1 cellular context compared by ENCODE assay signal in the genomic region with DNA sequence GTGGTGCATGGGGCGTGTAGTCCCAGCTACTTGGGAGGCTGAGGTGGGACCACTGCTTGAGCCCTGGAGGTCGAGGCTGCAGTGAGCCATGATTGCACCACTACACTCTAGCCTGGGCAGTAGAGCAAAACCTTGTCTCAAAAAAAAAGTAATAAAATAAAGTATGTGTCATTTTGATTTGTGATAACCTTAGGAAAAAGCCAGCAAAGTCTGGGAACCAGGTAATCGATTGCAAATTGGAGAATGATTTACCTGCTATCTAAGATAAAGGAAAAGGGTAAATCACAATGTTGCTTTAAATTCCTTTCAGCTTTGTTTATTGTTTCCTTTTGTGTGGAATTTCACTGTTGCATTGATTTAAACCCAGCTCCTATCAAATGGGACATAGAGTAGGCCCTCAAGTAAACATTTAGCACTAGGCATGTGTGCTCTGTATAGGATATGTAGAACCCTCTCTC.
TF ChIP-seq lines count a peak whose summit lies in the region.

No MANE protein-coding gene starts in this region.

TF ChIP-seq in HepG2, 621 proteins besides CTCF, POLR2A, EP300 and RAD21 (continued from another document and continues in another):
- TF ChIP-seq SOX13 (IDR thresholded peaks at IDR 0.05) (no peak), SOX13 (CRISPR knock-in tag; conservative IDR thresholded peaks at IDR 0.05 in 1 of 2, IDR thresholded peaks at IDR 0.05 in 1 of 2) (peak in 1 of 2 experiments; percentile 82; a peak in 2 of 4 replicates), ZNF841 (CRISPR knock-in tag; IDR thresholded peaks at IDR 0.05; ENCODE audit: borderline replicate concordance) (no peak), NCOA2 (CRISPR knock-in tag; IDR thresholded peaks at IDR 0.05) (peak; percentile 62), AGO1 (IDR thresholded peaks at IDR 0.05; ENCODE audit: low read depth, low read length, poor library complexity, severe bottlenecking) (no peak), FOXP1 (IDR thresholded peaks at IDR 0.05) (no peak), FOXP1 (CRISPR knock-in tag; IDR thresholded peaks at IDR 0.05) (peak; percentile 64; the same call in 1 of the 2 replicates), ZBTB8A (CRISPR knock-in tag; IDR thresholded peaks at IDR 0.05; ENCODE audit: borderline replicate concordance, low read depth) (no peak), ZNF670 (CRISPR knock-in tag; IDR thresholded peaks at IDR 0.05; ENCODE audit: borderline replicate concordance) (no peak), RCOR2 (CRISPR knock-in tag; IDR thresholded peaks at IDR 0.05) (0 out of 2 replicates have a peak, but pooled peaks have one; percentile 30), GABPA (IDR thresholded peaks at IDR 0.05; ENCODE audit: low read depth, low read length) (no peak), GABPA (CRISPR knock-in tag; IDR thresholded peaks at IDR 0.05; ENCODE audit: low read depth) (no peak), MAFK (conservative IDR thresholded peaks at IDR 0.05 in 1 of 2, IDR thresholded peaks at IDR 0.05 in 1 of 2; ENCODE audit: low read length in 2 of 2) (no peak), SOX6 (IDR thresholded peaks at IDR 0.05) (no peak), SOX6 (CRISPR knock-in tag; IDR thresholded peaks at IDR 0.05) (peak; percentile 61; the same call in 1 of the 2 replicates), ELF3 (CRISPR knock-in tag; IDR thresholded peaks at IDR 0.05) (peak; percentile 42; the same call in 1 of the 2 replicates), ZNF607 (CRISPR knock-in tag; IDR thresholded peaks at IDR 0.05; ENCODE audit: borderline replicate concordance) (no peak), HMG20A (CRISPR knock-in tag; IDR thresholded peaks at IDR 0.05; ENCODE audit: borderline replicate concordance) (no peak)
- TF ChIP-seq, protein P1, sequence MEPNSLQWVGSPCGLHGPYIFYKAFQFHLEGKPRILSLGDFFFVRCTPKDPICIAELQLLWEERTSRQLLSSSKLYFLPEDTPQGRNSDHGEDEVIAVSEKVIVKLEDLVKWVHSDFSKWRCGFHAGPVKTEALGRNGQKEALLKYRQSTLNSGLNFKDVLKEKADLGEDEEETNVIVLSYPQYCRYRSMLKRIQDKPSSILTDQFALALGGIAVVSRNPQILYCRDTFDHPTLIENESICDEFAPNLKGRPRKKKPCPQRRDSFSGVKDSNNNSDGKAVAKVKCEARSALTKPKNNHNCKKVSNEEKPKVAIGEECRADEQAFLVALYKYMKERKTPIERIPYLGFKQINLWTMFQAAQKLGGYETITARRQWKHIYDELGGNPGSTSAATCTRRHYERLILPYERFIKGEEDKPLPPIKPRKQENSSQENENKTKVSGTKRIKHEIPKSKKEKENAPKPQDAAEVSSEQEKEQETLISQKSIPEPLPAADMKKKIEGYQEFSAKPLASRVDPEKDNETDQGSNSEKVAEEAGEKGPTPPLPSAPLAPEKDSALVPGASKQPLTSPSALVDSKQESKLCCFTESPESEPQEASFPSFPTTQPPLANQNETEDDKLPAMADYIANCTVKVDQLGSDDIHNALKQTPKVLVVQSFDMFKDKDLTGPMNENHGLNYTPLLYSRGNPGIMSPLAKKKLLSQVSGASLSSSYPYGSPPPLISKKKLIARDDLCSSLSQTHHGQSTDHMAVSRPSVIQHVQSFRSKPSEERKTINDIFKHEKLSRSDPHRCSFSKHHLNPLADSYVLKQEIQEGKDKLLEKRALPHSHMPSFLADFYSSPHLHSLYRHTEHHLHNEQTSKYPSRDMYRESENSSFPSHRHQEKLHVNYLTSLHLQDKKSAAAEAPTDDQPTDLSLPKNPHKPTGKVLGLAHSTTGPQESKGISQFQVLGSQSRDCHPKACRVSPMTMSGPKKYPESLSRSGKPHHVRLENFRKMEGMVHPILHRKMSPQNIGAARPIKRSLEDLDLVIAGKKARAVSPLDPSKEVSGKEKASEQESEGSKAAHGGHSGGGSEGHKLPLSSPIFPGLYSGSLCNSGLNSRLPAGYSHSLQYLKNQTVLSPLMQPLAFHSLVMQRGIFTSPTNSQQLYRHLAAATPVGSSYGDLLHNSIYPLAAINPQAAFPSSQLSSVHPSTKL (CRISPR knock-in tag; IDR thresholded peaks at IDR 0.05), result peak; percentile 44; the same call in 1 of the 2 replicates
- TF ChIP-seq, protein P2, sequence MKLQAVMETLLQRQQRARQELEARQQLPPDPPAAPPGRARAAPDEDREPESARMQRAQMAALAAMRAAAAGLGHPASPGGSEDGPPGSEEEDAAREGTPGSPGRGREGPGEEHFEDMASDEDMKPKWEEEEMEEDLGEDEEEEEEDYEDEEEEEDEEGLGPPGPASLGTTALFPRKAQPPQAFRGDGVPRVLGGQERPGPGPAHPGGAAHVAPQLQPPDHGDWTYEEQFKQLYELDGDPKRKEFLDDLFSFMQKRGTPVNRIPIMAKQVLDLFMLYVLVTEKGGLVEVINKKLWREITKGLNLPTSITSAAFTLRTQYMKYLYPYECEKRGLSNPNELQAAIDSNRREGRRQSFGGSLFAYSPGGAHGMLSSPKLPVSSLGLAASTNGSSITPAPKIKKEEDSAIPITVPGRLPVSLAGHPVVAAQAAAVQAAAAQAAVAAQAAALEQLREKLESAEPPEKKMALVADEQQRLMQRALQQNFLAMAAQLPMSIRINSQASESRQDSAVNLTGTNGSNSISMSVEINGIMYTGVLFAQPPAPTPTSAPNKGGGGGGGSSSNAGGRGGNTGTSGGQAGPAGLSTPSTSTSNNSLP (IDR thresholded peaks at IDR 0.05; ENCODE audit: low read depth, low read length), result peak; percentile 81
- TF ChIP-seq, protein P3, sequence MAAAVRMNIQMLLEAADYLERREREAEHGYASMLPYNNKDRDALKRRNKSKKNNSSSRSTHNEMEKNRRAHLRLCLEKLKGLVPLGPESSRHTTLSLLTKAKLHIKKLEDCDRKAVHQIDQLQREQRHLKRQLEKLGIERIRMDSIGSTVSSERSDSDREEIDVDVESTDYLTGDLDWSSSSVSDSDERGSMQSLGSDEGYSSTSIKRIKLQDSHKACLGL (CRISPR knock-in tag; IDR thresholded peaks at IDR 0.05), result no peak
- TF ChIP-seq, protein P4, sequence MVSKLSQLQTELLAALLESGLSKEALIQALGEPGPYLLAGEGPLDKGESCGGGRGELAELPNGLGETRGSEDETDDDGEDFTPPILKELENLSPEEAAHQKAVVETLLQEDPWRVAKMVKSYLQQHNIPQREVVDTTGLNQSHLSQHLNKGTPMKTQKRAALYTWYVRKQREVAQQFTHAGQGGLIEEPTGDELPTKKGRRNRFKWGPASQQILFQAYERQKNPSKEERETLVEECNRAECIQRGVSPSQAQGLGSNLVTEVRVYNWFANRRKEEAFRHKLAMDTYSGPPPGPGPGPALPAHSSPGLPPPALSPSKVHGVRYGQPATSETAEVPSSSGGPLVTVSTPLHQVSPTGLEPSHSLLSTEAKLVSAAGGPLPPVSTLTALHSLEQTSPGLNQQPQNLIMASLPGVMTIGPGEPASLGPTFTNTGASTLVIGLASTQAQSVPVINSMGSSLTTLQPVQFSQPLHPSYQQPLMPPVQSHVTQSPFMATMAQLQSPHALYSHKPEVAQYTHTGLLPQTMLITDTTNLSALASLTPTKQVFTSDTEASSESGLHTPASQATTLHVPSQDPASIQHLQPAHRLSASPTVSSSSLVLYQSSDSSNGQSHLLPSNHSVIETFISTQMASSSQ (IDR thresholded peaks at IDR 0.05; ENCODE audit: low read depth), result 0 out of 2 replicates have a peak, but pooled peaks have one; percentile 48
- TF ChIP-seq, protein P4 (CRISPR knock-in tag; IDR thresholded peaks at IDR 0.05; ENCODE audit: borderline replicate concordance), result no peak
- TF ChIP-seq, protein P5, sequence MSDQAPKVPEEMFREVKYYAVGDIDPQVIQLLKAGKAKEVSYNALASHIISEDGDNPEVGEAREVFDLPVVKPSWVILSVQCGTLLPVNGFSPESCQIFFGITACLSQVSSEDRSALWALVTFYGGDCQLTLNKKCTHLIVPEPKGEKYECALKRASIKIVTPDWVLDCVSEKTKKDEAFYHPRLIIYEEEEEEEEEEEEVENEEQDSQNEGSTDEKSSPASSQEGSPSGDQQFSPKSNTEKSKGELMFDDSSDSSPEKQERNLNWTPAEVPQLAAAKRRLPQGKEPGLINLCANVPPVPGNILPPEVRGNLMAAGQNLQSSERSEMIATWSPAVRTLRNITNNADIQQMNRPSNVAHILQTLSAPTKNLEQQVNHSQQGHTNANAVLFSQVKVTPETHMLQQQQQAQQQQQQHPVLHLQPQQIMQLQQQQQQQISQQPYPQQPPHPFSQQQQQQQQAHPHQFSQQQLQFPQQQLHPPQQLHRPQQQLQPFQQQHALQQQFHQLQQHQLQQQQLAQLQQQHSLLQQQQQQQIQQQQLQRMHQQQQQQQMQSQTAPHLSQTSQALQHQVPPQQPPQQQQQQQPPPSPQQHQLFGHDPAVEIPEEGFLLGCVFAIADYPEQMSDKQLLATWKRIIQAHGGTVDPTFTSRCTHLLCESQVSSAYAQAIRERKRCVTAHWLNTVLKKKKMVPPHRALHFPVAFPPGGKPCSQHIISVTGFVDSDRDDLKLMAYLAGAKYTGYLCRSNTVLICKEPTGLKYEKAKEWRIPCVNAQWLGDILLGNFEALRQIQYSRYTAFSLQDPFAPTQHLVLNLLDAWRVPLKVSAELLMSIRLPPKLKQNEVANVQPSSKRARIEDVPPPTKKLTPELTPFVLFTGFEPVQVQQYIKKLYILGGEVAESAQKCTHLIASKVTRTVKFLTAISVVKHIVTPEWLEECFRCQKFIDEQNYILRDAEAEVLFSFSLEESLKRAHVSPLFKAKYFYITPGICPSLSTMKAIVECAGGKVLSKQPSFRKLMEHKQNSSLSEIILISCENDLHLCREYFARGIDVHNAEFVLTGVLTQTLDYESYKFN (CRISPR knock-in tag; conservative IDR thresholded peaks at IDR 0.05), result peak; percentile 60
- TF ChIP-seq, protein P6, sequence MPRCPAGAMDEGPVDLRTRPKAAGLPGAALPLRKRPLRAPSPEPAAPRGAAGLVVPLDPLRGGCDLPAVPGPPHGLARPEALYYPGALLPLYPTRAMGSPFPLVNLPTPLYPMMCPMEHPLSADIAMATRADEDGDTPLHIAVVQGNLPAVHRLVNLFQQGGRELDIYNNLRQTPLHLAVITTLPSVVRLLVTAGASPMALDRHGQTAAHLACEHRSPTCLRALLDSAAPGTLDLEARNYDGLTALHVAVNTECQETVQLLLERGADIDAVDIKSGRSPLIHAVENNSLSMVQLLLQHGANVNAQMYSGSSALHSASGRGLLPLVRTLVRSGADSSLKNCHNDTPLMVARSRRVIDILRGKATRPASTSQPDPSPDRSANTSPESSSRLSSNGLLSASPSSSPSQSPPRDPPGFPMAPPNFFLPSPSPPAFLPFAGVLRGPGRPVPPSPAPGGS (CRISPR knock-in tag; IDR thresholded peaks at IDR 0.05), result no peak
- TF ChIP-seq, protein P7, sequence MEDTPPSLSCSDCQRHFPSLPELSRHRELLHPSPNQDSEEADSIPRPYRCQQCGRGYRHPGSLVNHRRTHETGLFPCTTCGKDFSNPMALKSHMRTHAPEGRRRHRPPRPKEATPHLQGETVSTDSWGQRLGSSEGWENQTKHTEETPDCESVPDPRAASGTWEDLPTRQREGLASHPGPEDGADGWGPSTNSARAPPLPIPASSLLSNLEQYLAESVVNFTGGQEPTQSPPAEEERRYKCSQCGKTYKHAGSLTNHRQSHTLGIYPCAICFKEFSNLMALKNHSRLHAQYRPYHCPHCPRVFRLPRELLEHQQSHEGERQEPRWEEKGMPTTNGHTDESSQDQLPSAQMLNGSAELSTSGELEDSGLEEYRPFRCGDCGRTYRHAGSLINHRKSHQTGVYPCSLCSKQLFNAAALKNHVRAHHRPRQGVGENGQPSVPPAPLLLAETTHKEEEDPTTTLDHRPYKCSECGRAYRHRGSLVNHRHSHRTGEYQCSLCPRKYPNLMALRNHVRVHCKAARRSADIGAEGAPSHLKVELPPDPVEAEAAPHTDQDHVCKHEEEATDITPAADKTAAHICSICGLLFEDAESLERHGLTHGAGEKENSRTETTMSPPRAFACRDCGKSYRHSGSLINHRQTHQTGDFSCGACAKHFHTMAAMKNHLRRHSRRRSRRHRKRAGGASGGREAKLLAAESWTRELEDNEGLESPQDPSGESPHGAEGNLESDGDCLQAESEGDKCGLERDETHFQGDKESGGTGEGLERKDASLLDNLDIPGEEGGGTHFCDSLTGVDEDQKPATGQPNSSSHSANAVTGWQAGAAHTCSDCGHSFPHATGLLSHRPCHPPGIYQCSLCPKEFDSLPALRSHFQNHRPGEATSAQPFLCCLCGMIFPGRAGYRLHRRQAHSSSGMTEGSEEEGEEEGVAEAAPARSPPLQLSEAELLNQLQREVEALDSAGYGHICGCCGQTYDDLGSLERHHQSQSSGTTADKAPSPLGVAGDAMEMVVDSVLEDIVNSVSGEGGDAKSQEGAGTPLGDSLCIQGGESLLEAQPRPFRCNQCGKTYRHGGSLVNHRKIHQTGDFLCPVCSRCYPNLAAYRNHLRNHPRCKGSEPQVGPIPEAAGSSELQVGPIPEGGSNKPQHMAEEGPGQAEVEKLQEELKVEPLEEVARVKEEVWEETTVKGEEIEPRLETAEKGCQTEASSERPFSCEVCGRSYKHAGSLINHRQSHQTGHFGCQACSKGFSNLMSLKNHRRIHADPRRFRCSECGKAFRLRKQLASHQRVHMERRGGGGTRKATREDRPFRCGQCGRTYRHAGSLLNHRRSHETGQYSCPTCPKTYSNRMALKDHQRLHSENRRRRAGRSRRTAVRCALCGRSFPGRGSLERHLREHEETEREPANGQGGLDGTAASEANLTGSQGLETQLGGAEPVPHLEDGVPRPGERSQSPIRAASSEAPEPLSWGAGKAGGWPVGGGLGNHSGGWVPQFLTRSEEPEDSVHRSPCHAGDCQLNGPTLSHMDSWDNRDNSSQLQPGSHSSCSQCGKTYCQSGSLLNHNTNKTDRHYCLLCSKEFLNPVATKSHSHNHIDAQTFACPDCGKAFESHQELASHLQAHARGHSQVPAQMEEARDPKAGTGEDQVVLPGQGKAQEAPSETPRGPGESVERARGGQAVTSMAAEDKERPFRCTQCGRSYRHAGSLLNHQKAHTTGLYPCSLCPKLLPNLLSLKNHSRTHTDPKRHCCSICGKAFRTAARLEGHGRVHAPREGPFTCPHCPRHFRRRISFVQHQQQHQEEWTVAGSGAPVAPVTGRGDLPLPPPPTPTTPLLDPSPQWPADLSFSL (CRISPR knock-in tag; IDR thresholded peaks at IDR 0.05), result no peak
- TF ChIP-seq, protein P8, sequence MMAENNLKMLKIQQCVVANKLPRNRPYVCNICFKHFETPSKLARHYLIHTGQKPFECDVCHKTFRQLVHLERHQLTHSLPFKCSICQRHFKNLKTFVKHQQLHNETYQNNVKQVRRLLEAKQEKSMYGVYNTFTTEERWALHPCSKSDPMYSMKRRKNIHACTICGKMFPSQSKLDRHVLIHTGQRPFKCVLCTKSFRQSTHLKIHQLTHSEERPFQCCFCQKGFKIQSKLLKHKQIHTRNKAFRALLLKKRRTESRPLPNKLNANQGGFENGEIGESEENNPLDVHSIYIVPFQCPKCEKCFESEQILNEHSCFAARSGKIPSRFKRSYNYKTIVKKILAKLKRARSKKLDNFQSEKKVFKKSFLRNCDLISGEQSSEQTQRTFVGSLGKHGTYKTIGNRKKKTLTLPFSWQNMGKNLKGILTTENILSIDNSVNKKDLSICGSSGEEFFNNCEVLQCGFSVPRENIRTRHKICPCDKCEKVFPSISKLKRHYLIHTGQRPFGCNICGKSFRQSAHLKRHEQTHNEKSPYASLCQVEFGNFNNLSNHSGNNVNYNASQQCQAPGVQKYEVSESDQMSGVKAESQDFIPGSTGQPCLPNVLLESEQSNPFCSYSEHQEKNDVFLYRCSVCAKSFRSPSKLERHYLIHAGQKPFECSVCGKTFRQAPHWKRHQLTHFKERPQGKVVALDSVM (CRISPR knock-in tag; IDR thresholded peaks at IDR 0.05), result peak; percentile 83
